Comparison of ENCODE assay signal across 11 cellular contexts in the genomic region with DNA sequence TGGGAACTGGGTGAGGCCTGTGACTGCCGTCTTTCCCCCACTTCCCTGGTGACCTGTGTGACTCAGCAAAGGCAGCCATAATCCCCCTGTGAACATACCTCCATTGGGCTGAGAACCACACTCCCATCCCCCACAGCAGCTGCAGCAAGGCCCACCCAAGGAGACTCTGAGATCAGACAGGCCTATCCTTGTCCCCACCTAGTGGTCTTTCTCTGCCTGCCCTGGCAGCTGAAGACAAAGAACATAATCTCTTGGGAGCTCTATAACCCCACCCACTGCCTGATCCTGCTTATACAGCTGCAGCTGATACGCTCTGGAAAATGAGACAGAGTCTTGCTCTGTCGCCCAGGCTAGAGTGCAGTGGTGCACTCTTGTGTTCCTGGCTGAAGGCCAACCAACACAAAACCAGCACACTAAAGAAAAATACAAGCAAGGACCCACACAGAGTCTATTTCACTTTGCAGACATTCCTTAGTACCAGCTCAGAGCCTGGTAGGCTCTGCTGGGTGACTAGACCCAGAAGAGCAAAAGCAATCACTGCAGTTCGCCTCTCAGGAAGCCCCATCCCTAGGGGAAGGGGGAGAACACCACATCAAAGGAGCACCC.
A peak's percentile ranks its signal among the peaks of the same experiment; 100 is the strongest.
DNase-seq lines count a peak whose midpoint lies in the region; ATAC-seq, FAIRE-seq and TF ChIP-seq lines count a peak whose summit lies in the region.
"Had no signal": no experiment of that assay in that cellular context is flagged by ENCODE, and none has a peak within 500 bp of the region (broad histone marks: within the 10 kb centered on the region; RNA-seq: fewer than 3 reads in every experiment).

No MANE protein-coding gene starts in this region.

- TF ChIP-seq CTCF in endothelial cell of umbilical vein (IDR thresholded peaks at IDR 0.05; ENCODE audit: extremely low read depth in 1 of 2, insufficient read depth in 1 of 2, low read depth in 1 of 2, low read length in 2 of 2) (peak; percentile 53 to 70), PC-9 (conservative IDR thresholded peaks at IDR 0.05) (no peak)

- no peak overlapping the region for H3K9ac ChIP-seq in endothelial cell of umbilical vein (replicated peaks; ENCODE audit: extremely low read depth, insufficient read depth, low read length)

- peaks cover 5% of the 10 kb centered on the region for H3K4me1 ChIP-seq in endothelial cell of umbilical vein (ENCODE audit: control insufficient read depth, extremely low read depth, insufficient read depth, low read length)
- H3K4me1 ChIP-seq in PC-9 (replicated peaks; ENCODE audit: insufficient read depth) = no peaks in the 10 kb centered on the region

- H3K36me3 Mint-ChIP-seq in stimulated activated naive B cell treated with anti-CD40 and anti-IgM and Interleukin-4, amounts not matched to agents 10 μg/mL and 1 μg/mL and 100 μg/mL, for 72 hours = no peaks in the 10 kb centered on the region
- H3K36me3 Mint-ChIP-seq: activated naive CD4-positive, alpha-beta T cell treated with anti-CD3 and anti-CD28 coated beads, Interleukin-2, amount 50 U/mL, for 72 hours had no signal

- H3K27me3 ChIP-seq in endothelial cell of umbilical vein (ENCODE audit: control insufficient read depth in 2 of 2, insufficient read depth in 2 of 2, low read length in 2 of 2) (no peaks in the 10 kb centered on the region), PC-9 (ENCODE audit: insufficient read depth, low read depth) (no peaks in the 10 kb centered on the region)

- ATAC-seq in stimulated activated naive B cell treated with anti-CD40 and anti-IgM and Interleukin-4, amounts not matched to agents 10 μg/mL and 1 μg/mL and 100 μg/mL, for 72 hours (replicated peaks) = peak; percentile 27 to 42
- no peak for ATAC-seq in GM21367 (IDR thresholded peaks at IDR 0.05; ENCODE audit: unreplicated experiment)
- ATAC-seq: activated naive CD4-positive, alpha-beta T cell treated with anti-CD3 and anti-CD28 coated beads, Interleukin-2, amount 50 U/mL, for 72 hours had no signal

- dilution Hi-C loops in endothelial cell of umbilical vein (cut with MboI; ENCODE audit: extremely low pct_ligation_motif_present, low sequenced_read_pairs) = no loop called here

- H3K79me2 ChIP-seq in endothelial cell of umbilical vein (ENCODE audit: control insufficient read depth, insufficient read depth, low read length) (no peaks in the 10 kb centered on the region), PC-9 (ENCODE audit: low read depth) (no peaks in the 10 kb centered on the region)

- no peak overlapping the region for H3K4me3 ChIP-seq in endothelial cell of umbilical vein (replicated peaks in 1 of 3; ENCODE audit: insufficient read depth in 1 of 3, low read depth in 1 of 3, low read length in 3 of 3)
- no peak overlapping the region for H3K4me3 ChIP-seq in PC-9
- H3K4me3 ChIP-seq: lung had no signal

- H3K36me3 ChIP-seq in endothelial cell of umbilical vein (ENCODE audit: control insufficient read depth in 2 of 2, extremely low read depth in 1 of 2, insufficient read depth in 2 of 2, low read length in 2 of 2) = no peaks in the 10 kb centered on the region
- H3K36me3 ChIP-seq in PC-9 (ENCODE audit: low read depth) = no peaks in the 10 kb centered on the region

- H3F3A ChIP-seq in PC-9 (ENCODE audit: insufficient read depth, low read depth) = no peaks in the 10 kb centered on the region

- BruUV-seq in endothelial cell of umbilical vein (replicated peaks; lab: Mats Ljungman, UMichigan) (no TSS peak), PC-9 (replicated peaks; lab: Mats Ljungman, UMichigan) (no TSS peak)

- peaks cover 0 to 3% of the 10 kb centered on the region in 2 donors for H3K4me1 Mint-ChIP-seq in stimulated activated naive B cell treated with anti-CD40 and anti-IgM and Interleukin-4, amounts not matched to agents 10 μg/mL and 1 μg/mL and 100 μg/mL, for 72 hours

- POLR2A ChIA-PET in endothelial cell of umbilical vein (lab: Charles Lee) (interaction anchor here (1.1 kb wide), 1 partner anchor 106 kb away, joined by 3 read pairs; no protein-coding TSS in a partner anchor), PC-9 (lab: Charles Lee; ENCODE audit: unreplicated experiment) (no interaction called here)

- no peak for TF ChIP-seq POLR2A in endothelial cell of umbilical vein (IDR thresholded peaks at IDR 0.05; ENCODE audit: low read depth, low read length)

- peak overlapping the region; percentile 28 for H3K27ac ChIP-seq in endothelial cell of umbilical vein (ENCODE audit: insufficient read depth, low read depth, low read length)
- no peak overlapping the region for H3K27ac ChIP-seq in PC-9

- H3K4me3 Mint-ChIP-seq in stimulated activated naive B cell treated with anti-CD40 and anti-IgM and Interleukin-4, amounts not matched to agents 10 μg/mL and 1 μg/mL and 100 μg/mL, for 72 hours = no peak overlapping the region
- H3K4me3 Mint-ChIP-seq: HFFc6 had no signal

- H3K4me2 ChIP-seq in endothelial cell of umbilical vein (ENCODE audit: insufficient read depth, low read length) = no peak overlapping the region
- H3K4me2 ChIP-seq in PC-9 = no peak overlapping the region

- no peak overlapping the region for H3K27ac Mint-ChIP-seq in stimulated activated naive B cell treated with anti-CD40 and anti-IgM and Interleukin-4, amounts not matched to agents 10 μg/mL and 1 μg/mL and 100 μg/mL, for 72 hours
- H3K27ac Mint-ChIP-seq: activated naive CD4-positive, alpha-beta T cell treated with anti-CD3 and anti-CD28 coated beads, Interleukin-2, amount 50 U/mL, for 72 hours; HFFc6 had no signal

- H3K9me1 ChIP-seq in endothelial cell of umbilical vein (replicated peaks; ENCODE audit: control insufficient read depth, extremely low read depth, insufficient read depth, low read length) = no peaks in the 10 kb centered on the region

- no peaks in the 10 kb centered on the region for H3K9me2 ChIP-seq in PC-9 (ENCODE audit: insufficient read depth)

- CTCF ChIA-PET in endothelial cell of umbilical vein (lab: Charles Lee) (interaction anchor here (0.8 to 5.2 kb wide), 18 partner anchors 9 to 209 kb away, joined by 3 to 56 read pairs (median 4); no protein-coding TSS in a partner anchor), PC-9 (lab: Charles Lee) (no interaction called here)

- H3K9me3 Mint-ChIP-seq in stimulated activated naive B cell treated with anti-CD40 and anti-IgM and Interleukin-4, amounts not matched to agents 10 μg/mL and 1 μg/mL and 100 μg/mL, for 72 hours = peaks cover 0 to 3% of the 10 kb centered on the region in 2 donors
- H3K9me3 Mint-ChIP-seq: activated naive CD4-positive, alpha-beta T cell treated with anti-CD3 and anti-CD28 coated beads, Interleukin-2, amount 50 U/mL, for 72 hours; HFFc6 had no signal

- DNase-seq in NCI-H345 (lab: John Stamatoyannopoulos, UW) (peak; percentile 59), NCI-H345 treated with DMSO at 0.1 percent for 48 hours (lab: John Stamatoyannopoulos, UW; ENCODE audit: unreplicated experiment) (no peak), NCI-H524 (lab: John Stamatoyannopoulos, UW) (peak; percentile 79 to 94), endothelial cell of umbilical vein (ENCODE audit: low read depth, low spot score) (peak; percentile 91), PC-9 (no peak)
- DNase-seq in stimulated activated naive B cell treated with anti-CD40 and anti-IgM and Interleukin-4, amounts not matched to agents 10 μg/mL and 1 μg/mL and 100 μg/mL, for 72 hours = no peak
- no peak for DNase-seq in activated naive CD4-positive, alpha-beta T cell treated with anti-CD3 and anti-CD28 coated beads, Interleukin-2, amount 50 U/mL, for 16 hours
- DNase-seq: HFFc6 had no signal

- H2AFZ ChIP-seq in endothelial cell of umbilical vein (ENCODE audit: low read depth, low read length) (peak overlapping the region; percentile 55), PC-9 (no peak overlapping the region)

- no peaks in the 10 kb centered on the region for H3K9me3 ChIP-seq in endothelial cell of umbilical vein (replicated peaks; ENCODE audit: control insufficient read depth, insufficient read depth, low read length)
- H3K9me3 ChIP-seq in PC-9 (ENCODE audit: insufficient read depth, low read depth) = peaks cover 3% of the 10 kb centered on the region; the same call in 1 of the 2 replicates

- H3K27me3 Mint-ChIP-seq in stimulated activated naive B cell treated with anti-CD40 and anti-IgM and Interleukin-4, amounts not matched to agents 10 μg/mL and 1 μg/mL and 100 μg/mL, for 72 hours = no peaks in the 10 kb centered on the region

- H4K20me1 ChIP-seq in endothelial cell of umbilical vein (replicated peaks; ENCODE audit: control insufficient read depth, extremely low read depth, insufficient read depth, low read length) (no peaks in the 10 kb centered on the region), PC-9 (ENCODE audit: insufficient read depth) (no peaks in the 10 kb centered on the region)

- peak; percentile 85 for FAIRE-seq in endothelial cell of umbilical vein (lab: Jason Lieb, UNC)

- intact Hi-C loops in endothelial cell of umbilical vein (cut with micrococcal nuclease) = loop anchor here (1.0 to 5.0 kb wide), 6 partner anchors 36 to 210 kb away; no protein-coding TSS in a partner anchor
- intact Hi-C loops in PC-9 (cut with micrococcal nuclease; ENCODE audit: unreplicated experiment) = no loop called here

TF ChIP-seq in endothelial cell of umbilical vein, 7 proteins besides CTCF, POLR2A, EP300 and RAD21:
- TF ChIP-seq POLR2AphosphoS5 (IDR thresholded peaks at IDR 0.05; ENCODE audit: insufficient read depth, low read depth, low read length) = peak; percentile 64
- TF ChIP-seq EZH2 (IDR thresholded peaks at IDR 0.05; ENCODE audit: borderline replicate concordance, low read depth, low read length, severe bottlenecking) = no peak

Comparison
In these comparisons a context has a peak if more than half of its experiments do, and no peak if none do; other contexts are left out.
1. DNase-seq: peak in NCI-H345 (single experiment), NCI-H524 (2 of 2) and endothelial cell of umbilical vein (single experiment); none in NCI-H345 treated with DMSO at 0.1 percent for 48 hours (single experiment), stimulated activated naive B cell treated with anti-CD40 and anti-IgM and Interleukin-4, amounts not matched to agents 10 μg/mL and 1 μg/mL and 100 μg/mL, for 72 hours (single experiment), activated naive CD4-positive, alpha-beta T cell treated with anti-CD3 and anti-CD28 coated beads, Interleukin-2, amount 50 U/mL, for 16 hours (single experiment) and PC-9 (0 of 2).